In the genomic region with DNA sequence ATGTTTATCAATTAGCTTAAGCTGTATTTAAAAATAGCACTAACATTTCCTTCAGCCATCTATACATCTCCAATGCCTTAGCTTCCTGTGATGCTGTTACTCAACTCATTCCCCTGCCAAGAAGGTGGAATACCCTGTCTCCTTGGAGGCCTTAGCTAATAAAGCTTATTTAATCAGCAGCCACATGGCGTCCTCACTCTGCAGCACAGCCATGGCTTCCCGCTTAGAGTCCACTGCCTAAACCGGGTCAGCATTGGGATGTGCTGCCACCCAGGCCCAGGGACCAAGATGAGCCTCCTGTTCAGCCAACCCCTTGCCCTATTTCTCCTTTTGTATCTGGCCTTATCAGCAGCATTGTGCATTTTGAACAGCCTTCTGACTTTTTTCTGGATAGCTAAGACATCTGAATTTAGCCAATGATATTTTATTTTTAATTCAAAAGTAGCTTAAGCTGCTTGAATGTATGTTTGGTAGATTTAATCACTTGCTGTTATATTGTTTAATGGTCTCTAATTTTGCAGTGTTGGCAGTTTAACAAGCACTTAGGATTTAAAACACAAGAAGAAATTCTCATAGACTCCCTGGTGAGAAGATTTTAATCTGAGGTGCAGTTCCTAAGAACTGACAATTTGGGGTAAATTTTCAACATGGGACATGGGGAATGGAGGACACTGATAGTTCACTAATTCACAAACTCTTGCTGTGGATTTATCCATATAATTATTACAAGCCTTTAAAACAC, we compare ENCODE assay signal across 8 cellular contexts.
A peak's percentile ranks its signal among the peaks of the same experiment; 100 is the strongest.
DNase-seq lines count a peak whose midpoint lies in the region; ATAC-seq, FAIRE-seq and TF ChIP-seq lines count a peak whose summit lies in the region.

No MANE protein-coding gene starts in this region.

- intact Hi-C loops in esophagus squamous epithelium (cut with DNase I), result loop anchor here (5.0 to 10.0 kb wide), 2 partner anchors 658 to 740 kb away; no protein-coding TSS in a partner anchor
- intact Hi-C loops in activated T-helper 1 cell treated with anti-CD3 and anti-CD28 coated beads, Interleukin-12 subunit alpha, Interleukin-12 subunit beta, Interleukin-2, Interleukin-4 antibody, amounts not matched to agents 30 ng/mL and 10 ng/mL and 1 ng/mL, durations not matched to agents 14 hours and 24 hours and 36 hours (cut with micrococcal nuclease), result loop anchor here (5.0 to 10.0 kb wide), 3 partner anchors 193 to 860 kb away; partner anchors contain the start of genes ATG10 and ZCCHC9

- no peaks in the 10 kb centered on the region for H3K9me3 Mint-ChIP-seq in activated T-helper 1 cell treated with anti-CD3 and anti-CD28 coated beads, Interleukin-12 subunit alpha, Interleukin-12 subunit beta, Interleukin-2, Interleukin-4 antibody, amounts not matched to agents 30 ng/mL and 10 ng/mL and 1 ng/mL, durations not matched to agents 14 hours and 24 hours and 36 hours

- TF ChIP-seq CTCF in D721Med (IDR thresholded peaks at IDR 0.05; ENCODE audit: insufficient read depth, missing control alignments) (peak; percentile 30), esophagus squamous epithelium (IDR thresholded peaks at IDR 0.05) (no peak), omental fat pad (IDR thresholded peaks at IDR 0.05) (no peak), Peyer's patch (IDR thresholded peaks at IDR 0.05) (no peak)

- WGBS in esophagus squamous epithelium, 2 donors, result 22 to 51% methylated on average over 3 of the region's 3 CpGs

- peak; percentile 28 for ATAC-seq in omental fat pad (ENCODE audit: low FRiP score)

- H3K27ac Mint-ChIP-seq in activated T-helper 1 cell treated with anti-CD3 and anti-CD28 coated beads, Interleukin-12 subunit alpha, Interleukin-12 subunit beta, Interleukin-2, Interleukin-4 antibody, amounts not matched to agents 30 ng/mL and 10 ng/mL and 1 ng/mL, durations not matched to agents 14 hours and 24 hours and 36 hours, result no peak overlapping the region

- peaks cover 9 to 44% (median 11%) of the 10 kb centered on the region in 3 donors for H3K4me1 ChIP-seq in esophagus squamous epithelium
- no peaks in the 10 kb centered on the region for H3K4me1 ChIP-seq in Peyer's patch

- no peaks in the 10 kb centered on the region for H3K36me3 Mint-ChIP-seq in activated T-helper 1 cell treated with anti-CD3 and anti-CD28 coated beads, Interleukin-12 subunit alpha, Interleukin-12 subunit beta, Interleukin-2, Interleukin-4 antibody, amounts not matched to agents 30 ng/mL and 10 ng/mL and 1 ng/mL, durations not matched to agents 14 hours and 24 hours and 36 hours (ENCODE audit: low read depth)

- FAIRE-seq in D721Med (lab: Jason Lieb, UNC) (peak; percentile 41), urothelium cell line (lab: Jason Lieb, UNC) (no peak)

- H3K4me3 ChIP-seq in esophagus squamous epithelium (no peak overlapping the region), Peyer's patch (no peak overlapping the region)

- TF ChIP-seq POLR2A in esophagus squamous epithelium (IDR thresholded peaks at IDR 0.05), result no peak
- TF ChIP-seq POLR2A in Peyer's patch (IDR thresholded peaks at IDR 0.05), result no peak

- H3K9me3 ChIP-seq in esophagus squamous epithelium (no peaks in the 10 kb centered on the region), Peyer's patch (no peaks in the 10 kb centered on the region)

- no peaks in the 10 kb centered on the region for H3K27me3 Mint-ChIP-seq in activated T-helper 1 cell treated with anti-CD3 and anti-CD28 coated beads, Interleukin-12 subunit alpha, Interleukin-12 subunit beta, Interleukin-2, Interleukin-4 antibody, amounts not matched to agents 30 ng/mL and 10 ng/mL and 1 ng/mL, durations not matched to agents 14 hours and 24 hours and 36 hours (ENCODE audit: insufficient read depth)

- H3K27ac ChIP-seq in esophagus squamous epithelium (peak overlapping the region; percentile 42 to 69 (median 60)), Peyer's patch (peak overlapping the region in 2 of 4 donors; percentile 12 to 37)

- DNase-seq in D721Med (ENCODE audit: insufficient read length, low spot score) (no peak), NCI-H524 treated with DMSO at 0.1 percent for 48 hours (lab: John Stamatoyannopoulos, UW) (peak; percentile 50), esophagus squamous epithelium (lab: John Stamatoyannopoulos, UW) (no peak), omental fat pad (ENCODE audit: low spot score) (no peak), urothelium cell line (ENCODE audit: low spot score) (no peak), Peyer's patch (no peak)
- no peak for DNase-seq in activated T-helper 1 cell treated with anti-CD3 and anti-CD28 coated beads, Interleukin-12 subunit alpha, Interleukin-12 subunit beta, Interleukin-2, Interleukin-4 antibody, amounts not matched to agents 30 ng/mL and 10 ng/mL and 1 ng/mL, durations not matched to agents 14 hours and 24 hours and 36 hours (ENCODE audit: low spot score)
- no peak for DNase-seq in activated CD8-positive, alpha-beta memory T cell treated with anti-CD3 and anti-CD28 coated beads for 24 hours

- no peak overlapping the region for H3K4me3 Mint-ChIP-seq in activated T-helper 1 cell treated with anti-CD3 and anti-CD28 coated beads, Interleukin-12 subunit alpha, Interleukin-12 subunit beta, Interleukin-2, Interleukin-4 antibody, amounts not matched to agents 30 ng/mL and 10 ng/mL and 1 ng/mL, durations not matched to agents 14 hours and 24 hours and 36 hours

- H3K27me3 ChIP-seq in esophagus squamous epithelium (no peaks in the 10 kb centered on the region), Peyer's patch (no peaks in the 10 kb centered on the region)

- no peaks in the 10 kb centered on the region for H3K4me1 Mint-ChIP-seq in activated T-helper 1 cell treated with anti-CD3 and anti-CD28 coated beads, Interleukin-12 subunit alpha, Interleukin-12 subunit beta, Interleukin-2, Interleukin-4 antibody, amounts not matched to agents 30 ng/mL and 10 ng/mL and 1 ng/mL, durations not matched to agents 14 hours and 24 hours and 36 hours (ENCODE audit: low read depth)

- H3K36me3 ChIP-seq in esophagus squamous epithelium, result no peaks in the 10 kb centered on the region
- H3K36me3 ChIP-seq in Peyer's patch, result no peaks in the 10 kb centered on the region
